10 cellular contexts compared by ENCODE assay signal in the genomic region with DNA sequence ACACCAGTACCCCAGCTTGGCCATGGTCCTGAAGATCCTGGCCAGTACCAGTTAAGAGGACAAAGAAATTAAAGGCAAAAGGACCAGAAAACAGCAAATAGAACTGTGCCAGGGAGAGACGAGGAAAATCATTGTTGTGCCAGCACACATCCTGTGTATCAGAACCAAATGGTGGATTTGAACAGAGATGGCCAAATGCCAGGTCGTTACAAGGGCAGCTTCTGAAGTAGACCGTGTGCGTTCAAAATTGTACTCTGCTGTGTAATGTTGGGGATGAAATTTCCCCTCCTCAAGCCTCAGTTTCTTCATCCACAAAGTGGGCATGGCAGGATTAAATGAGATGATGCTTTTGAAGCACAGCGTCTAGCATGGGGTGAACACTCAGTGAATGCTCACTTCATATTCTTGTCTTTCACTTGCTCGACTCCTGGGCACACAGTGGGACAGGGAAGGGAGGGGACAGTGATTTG. TPM values are rescaled to one million over a fixed set of nuclear protein-coding genes. Genes with fewer than 3 reads are reported as not detected.
DNase-seq lines count a peak whose midpoint lies in the region; ATAC-seq, FAIRE-seq and TF ChIP-seq lines count a peak whose summit lies in the region.
"Had no signal": no experiment of that assay in that cellular context is flagged by ENCODE, and none has a peak within 500 bp of the region (broad histone marks: within the 10 kb centered on the region; RNA-seq: fewer than 3 reads in every experiment).

No MANE protein-coding gene starts in this region.

- no peaks in the 10 kb centered on the region for H3K27me3 ChIP-seq in skeletal muscle satellite cell (ENCODE audit: control insufficient read depth, insufficient read depth, low read length)

- H3K4me1 ChIP-seq in skeletal muscle satellite cell (ENCODE audit: control insufficient read depth, insufficient read depth, low read length): peaks cover 28% of the 10 kb centered on the region

- peaks cover 2% of the 10 kb centered on the region for H3K4me1 Mint-ChIP-seq in activated T-helper 17 cell treated with anti-CD3 and anti-CD28 coated beads, Interleukin-2, amount 50 U/mL, for 72 hours
- H3K4me1 Mint-ChIP-seq in activated T-cell treated with anti-CD3 and anti-CD28 coated beads, Interleukin-2, amount 50 U/mL, for 24 hours (ENCODE audit: low read depth): peaks cover 2% of the 10 kb centered on the region
- H3K4me1 Mint-ChIP-seq: CD8-positive, alpha-beta memory T cell had no signal

- DNase-seq in GM18507 (ENCODE audit: extremely low spot score, insufficient read length, low read depth) (no peak), fibroblast of peridontal ligament (ENCODE audit: extremely low read depth) (peak; percentile 11), omental fat pad (ENCODE audit: low spot score) (no peak), GM13977 (ENCODE audit: low spot score) (no peak), NCI-H2029 (lab: John Stamatoyannopoulos, UW) (no peak)
- DNase-seq in activated T-cell treated with anti-CD3 and anti-CD28 coated beads, Interleukin-2, amount 50 U/mL, for 24 hours: no peak
- DNase-seq: CD8-positive, alpha-beta memory T cell; NCI-H526 had no signal

- H3K27me3 Mint-ChIP-seq in activated T-helper 17 cell treated with anti-CD3 and anti-CD28 coated beads, Interleukin-2, amount 50 U/mL, for 72 hours: no peaks in the 10 kb centered on the region
- H3K27me3 Mint-ChIP-seq in activated T-cell treated with anti-CD3 and anti-CD28 coated beads, Interleukin-2, amount 50 U/mL, for 24 hours: peaks cover 7% of the 10 kb centered on the region

- no peaks in the 10 kb centered on the region for H3K9me3 ChIP-seq in skeletal muscle satellite cell (replicated peaks; ENCODE audit: low read length)

- H3K36me3 ChIP-seq in skeletal muscle satellite cell (ENCODE audit: insufficient read depth, low read length): no peaks in the 10 kb centered on the region

- ATAC-seq in activated T-helper 17 cell treated with anti-CD3 and anti-CD28 coated beads, Interleukin-2, amount 50 U/mL, for 72 hours (replicated peaks): peak; percentile 4
- no peak for ATAC-seq in omental fat pad (ENCODE audit: low FRiP score)

- H3K9me3 Mint-ChIP-seq in activated T-helper 17 cell treated with anti-CD3 and anti-CD28 coated beads, Interleukin-2, amount 50 U/mL, for 72 hours: no peaks in the 10 kb centered on the region
- no peaks in the 10 kb centered on the region for H3K9me3 Mint-ChIP-seq in activated T-cell treated with anti-CD3 and anti-CD28 coated beads, Interleukin-2, amount 50 U/mL, for 24 hours
- H3K9me3 Mint-ChIP-seq: CD8-positive, alpha-beta memory T cell had no signal

- peak overlapping the region; percentile 49 for H3K9ac ChIP-seq in skeletal muscle satellite cell (ENCODE audit: low read depth, low read length)

- in situ Hi-C loops in GM13977 (cut with MboI; ENCODE audit: low pct_unique_long_range_greater_than_20kb, low sequenced_read_pairs, unreplicated experiment): loop anchor here (10.0 kb wide), 1 partner anchor 73 kb away; no protein-coding TSS in a partner anchor

- TF ChIP-seq CTCF in omental fat pad (IDR thresholded peaks at IDR 0.05): no peak
- no peak for TF ChIP-seq CTCF in GM13977 (IDR thresholded peaks at IDR 0.05; ENCODE audit: extremely low read depth, insufficient read depth, missing control alignments)

- H3K36me3 Mint-ChIP-seq in activated T-helper 17 cell treated with anti-CD3 and anti-CD28 coated beads, Interleukin-2, amount 50 U/mL, for 72 hours (ENCODE audit: low read depth): no peaks in the 10 kb centered on the region
- H3K36me3 Mint-ChIP-seq in activated T-cell treated with anti-CD3 and anti-CD28 coated beads, Interleukin-2, amount 50 U/mL, for 24 hours (ENCODE audit: low read depth): no peaks in the 10 kb centered on the region
- H3K36me3 Mint-ChIP-seq: CD8-positive, alpha-beta memory T cell had no signal

- H3K4me3 ChIP-seq in skeletal muscle satellite cell (ENCODE audit: low read length): no peak overlapping the region

- peak; percentile 36 for FAIRE-seq in GM18507 (lab: Jason Lieb, UNC)

- H3K4me2 ChIP-seq in skeletal muscle satellite cell (ENCODE audit: low read length): no peak overlapping the region

- H3K27ac Mint-ChIP-seq in activated T-helper 17 cell treated with anti-CD3 and anti-CD28 coated beads, Interleukin-2, amount 50 U/mL, for 72 hours: no peak overlapping the region
- H3K27ac Mint-ChIP-seq in activated T-cell treated with anti-CD3 and anti-CD28 coated beads, Interleukin-2, amount 50 U/mL, for 24 hours: no peak overlapping the region

- H3K4me3 Mint-ChIP-seq in activated T-helper 17 cell treated with anti-CD3 and anti-CD28 coated beads, Interleukin-2, amount 50 U/mL, for 72 hours: no peak overlapping the region
- H3K4me3 Mint-ChIP-seq in activated T-cell treated with anti-CD3 and anti-CD28 coated beads, Interleukin-2, amount 50 U/mL, for 24 hours: no peak overlapping the region
- H3K4me3 Mint-ChIP-seq: CD8-positive, alpha-beta memory T cell had no signal

RNA-seq across cellular contexts. Expression of a gene that starts 43.1 kb away (rescaled TPM):
- 100 to 1,000 TPM; 306 to 503 TPM for total RNA-seq in activated T-helper 17 cell treated with anti-CD3 and anti-CD28 coated beads, Interleukin-2, amount 50 U/mL, for 72 hours
- total RNA-seq in skeletal muscle satellite cell (2012; rRNA removed): 3.0 and 13.5 TPM in 2 replicates
- total RNA-seq in omental fat pad: 100 to 1,000 TPM; 110 to 351 (median 203) TPM
